18 cellular contexts compared by ENCODE assay signal in the genomic region with DNA sequence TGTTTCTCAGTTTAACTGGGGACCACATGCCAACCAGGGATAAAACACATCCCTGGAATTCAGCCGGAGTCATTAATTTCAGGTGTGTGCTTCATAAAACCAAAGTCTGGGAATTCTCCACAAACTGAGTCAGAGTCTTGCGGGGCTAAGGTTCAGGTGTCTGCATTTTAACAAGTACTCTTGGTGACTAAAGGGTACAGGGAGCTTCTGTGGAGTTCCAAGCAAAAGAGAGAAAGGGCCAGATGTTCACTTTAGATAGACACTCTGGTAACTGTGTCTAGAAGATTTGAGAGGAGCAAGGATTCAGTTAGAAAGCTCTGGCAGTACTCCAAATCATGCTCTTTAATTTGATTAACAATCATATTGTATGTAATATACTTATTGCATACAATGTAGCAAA.
DNase-seq lines count a peak whose midpoint lies in the region; ATAC-seq and TF ChIP-seq lines count a peak whose summit lies in the region.
"Had no signal": no experiment of that assay in that cellular context is flagged by ENCODE, and none has a peak within 500 bp of the region (broad histone marks: within the 10 kb centered on the region; RNA-seq: fewer than 3 reads in every experiment).

No MANE protein-coding gene starts in this region.

- DNase-seq in HUDEP-2 (lab: John Stamatoyannopoulos, UW; ENCODE audit: unreplicated experiment in 76 of 76) = peak in 63 of 76 experiments; percentile 3 to 92 (median 69)
- DNase-seq in NOMO-1 (lab: John Stamatoyannopoulos, UW; ENCODE audit: unreplicated experiment in 2 of 2) = no peak
- DNase-seq in HuH-7.5 (ENCODE audit: low spot score) = no peak
- DNase-seq: activated CD8-positive, alpha-beta memory T cell treated with anti-CD3 and anti-CD28 coated beads, Interleukin-2, amount 50 U/mL, for 48 hours; activated naive CD4-positive, alpha-beta T cell treated with anti-CD3 and anti-CD28 coated beads, Interleukin-2, amount 50 U/mL, for 16 hours; BE2C; H7; kidney; midbrain; NCI-H2081 treated with DMSO at 0.1 percent for 48 hours; NCI-H774; Right ventricle myocardium superior had no signal

- H3F3A ChIP-seq in OCI-LY1 (ENCODE audit: insufficient read depth, low read length) = no peaks in the 10 kb centered on the region

- H4K20me1 ChIP-seq in OCI-LY1 (ENCODE audit: insufficient read depth, low read length) = no peaks in the 10 kb centered on the region

- H3K27me3 ChIP-seq in OCI-LY1 (ENCODE audit: insufficient read depth, low read length) (no peaks in the 10 kb centered on the region), rectal smooth muscle tissue (ENCODE audit: control insufficient read depth, insufficient read depth, low read length) (no peaks in the 10 kb centered on the region)
- H3K27me3 ChIP-seq: BE2C, tibial nerve had no signal

- no peaks in the 10 kb centered on the region; the same call in 1 of the 2 replicates for H3K79me2 ChIP-seq in OCI-LY1 (ENCODE audit: insufficient read depth, low read length)

- no peaks in the 10 kb centered on the region for H3K36me3 ChIP-seq in OCI-LY1 (ENCODE audit: insufficient read depth, low read length)
- H3K36me3 ChIP-seq in rectal smooth muscle tissue (ENCODE audit: control insufficient read depth, insufficient read depth, low read length) = no peaks in the 10 kb centered on the region
- H3K36me3 ChIP-seq: BE2C, tibial nerve had no signal

- H2AFZ ChIP-seq in OCI-LY1 (ENCODE audit: low read length) = no peak overlapping the region

- no peak overlapping the region; the same call in 1 of the 2 replicates for H3K9ac ChIP-seq in OCI-LY1 (ENCODE audit: low read length)
- H3K9ac ChIP-seq in rectal smooth muscle tissue (ENCODE audit: low read length) = no peak overlapping the region

- H3K9me2 ChIP-seq in OCI-LY1 (ENCODE audit: low read depth, low read length) = no peaks in the 10 kb centered on the region

- peak overlapping the region; percentile 71 for H3K27ac ChIP-seq in OCI-LY1 (ENCODE audit: low read depth, low read length, poor library complexity, severe bottlenecking)
- H3K27ac ChIP-seq in cingulate gyrus (ENCODE audit: low read depth, low read length) = peak overlapping the region; percentile 4
- peak overlapping the region; percentile 47 for H3K27ac ChIP-seq in rectal smooth muscle tissue (ENCODE audit: low read depth, low read length)

- H3K4me3 ChIP-seq in OCI-LY1 (ENCODE audit: low read depth, low read length, poor library complexity, severe bottlenecking) = peak overlapping the region; percentile 87
- no peak overlapping the region for H3K4me3 ChIP-seq in rectal smooth muscle tissue (ENCODE audit: low read length)
- H3K4me3 ChIP-seq: tibial nerve had no signal

- H3K9me3 ChIP-seq in OCI-LY1 (ENCODE audit: low read length) = no peaks in the 10 kb centered on the region
- H3K9me3 ChIP-seq: tibial nerve had no signal

- no peak for ATAC-seq in GM19455 (IDR thresholded peaks at IDR 0.05; ENCODE audit: unreplicated experiment)
- ATAC-seq in GM18867 (IDR thresholded peaks at IDR 0.05; ENCODE audit: unreplicated experiment) = no peak

- peaks cover 68% of the 10 kb centered on the region for H3K4me1 ChIP-seq in OCI-LY1 (ENCODE audit: insufficient read depth, low read length, severe bottlenecking)
- peaks cover 22% of the 10 kb centered on the region for H3K4me1 ChIP-seq in rectal smooth muscle tissue (ENCODE audit: control insufficient read depth, insufficient read depth, low read length)

- no peak for TF ChIP-seq CTCF in OCI-LY1 (IDR thresholded peaks at IDR 0.05; ENCODE audit: low read length)

- H3K4me2 ChIP-seq in OCI-LY1 (ENCODE audit: low read length) = peak overlapping the region; percentile 87

Comparison
In these comparisons a context has a peak if more than half of its experiments do, and no peak if none do; other contexts are left out.
1. DNase-seq: peak in HUDEP-2 (63 of 76); none in NOMO-1 (0 of 2) and HuH-7.5 (single experiment).
2. H3K27ac ChIP-seq: peak in every context shown above with its lines; median percentile 71 in OCI-LY1; 47 in rectal smooth muscle tissue; 4 in cingulate gyrus.